1 cellular context compared by ENCODE assay signal in the genomic region with DNA sequence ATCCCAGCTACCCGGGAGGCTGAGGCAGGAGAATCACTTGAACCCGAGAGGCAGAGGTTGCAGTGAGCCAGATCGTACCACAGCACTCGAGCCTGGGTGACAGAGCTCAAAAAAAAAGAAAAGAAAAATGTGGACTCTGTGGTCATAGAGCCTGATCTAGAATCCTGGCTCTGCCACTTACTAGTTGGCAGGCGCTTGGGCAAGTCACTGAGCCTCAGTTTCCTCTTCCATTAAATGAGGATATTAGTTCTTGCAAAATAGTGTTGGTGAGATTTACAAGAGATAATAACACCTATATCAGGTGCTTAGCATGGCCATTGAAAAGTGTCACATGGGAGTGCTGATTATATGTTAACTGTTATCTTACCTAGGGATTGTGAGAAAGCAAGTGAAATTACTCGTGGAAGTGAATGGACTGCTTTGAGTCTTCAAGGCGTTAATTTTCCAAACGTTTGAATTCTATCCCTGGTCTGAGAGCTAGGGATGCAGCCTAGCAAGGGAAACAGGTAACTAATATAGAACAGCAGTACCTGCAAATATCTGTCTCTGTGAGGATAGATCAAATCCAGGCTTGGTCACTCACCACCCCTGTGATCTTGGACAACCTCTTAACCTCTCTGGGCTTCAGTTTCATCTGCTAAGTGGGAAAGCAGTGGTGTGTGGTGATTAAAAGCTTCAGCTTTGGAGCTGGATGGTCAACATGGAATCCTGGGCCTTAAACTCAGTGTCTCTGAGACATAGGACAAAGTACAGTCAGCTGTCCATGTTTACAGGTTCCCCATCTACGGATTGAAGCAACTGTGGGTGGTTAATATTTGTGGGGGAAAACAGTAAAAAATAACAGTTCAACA.
TF ChIP-seq lines count a peak whose summit lies in the region.

No MANE protein-coding gene starts in this region.

TF ChIP-seq in HepG2, 621 proteins besides CTCF, POLR2A, EP300 and RAD21 (continued from another document and continues in another):
- TF ChIP-seq, protein P1, sequence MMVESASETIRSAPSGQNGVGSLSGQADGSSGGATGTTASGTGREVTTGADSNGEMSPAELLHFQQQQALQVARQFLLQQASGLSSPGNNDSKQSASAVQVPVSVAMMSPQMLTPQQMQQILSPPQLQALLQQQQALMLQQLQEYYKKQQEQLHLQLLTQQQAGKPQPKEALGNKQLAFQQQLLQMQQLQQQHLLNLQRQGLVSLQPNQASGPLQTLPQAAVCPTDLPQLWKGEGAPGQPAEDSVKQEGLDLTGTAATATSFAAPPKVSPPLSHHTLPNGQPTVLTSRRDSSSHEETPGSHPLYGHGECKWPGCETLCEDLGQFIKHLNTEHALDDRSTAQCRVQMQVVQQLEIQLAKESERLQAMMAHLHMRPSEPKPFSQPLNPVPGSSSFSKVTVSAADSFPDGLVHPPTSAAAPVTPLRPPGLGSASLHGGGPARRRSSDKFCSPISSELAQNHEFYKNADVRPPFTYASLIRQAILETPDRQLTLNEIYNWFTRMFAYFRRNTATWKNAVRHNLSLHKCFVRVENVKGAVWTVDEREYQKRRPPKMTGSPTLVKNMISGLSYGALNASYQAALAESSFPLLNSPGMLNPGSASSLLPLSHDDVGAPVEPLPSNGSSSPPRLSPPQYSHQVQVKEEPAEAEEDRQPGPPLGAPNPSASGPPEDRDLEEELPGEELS (CRISPR knock-in tag; IDR thresholded peaks at IDR 0.05) = peak; percentile 62; the same call in 1 of the 2 replicates
- TF ChIP-seq SOX6 (IDR thresholded peaks at IDR 0.05) (no peak), SOX6 (CRISPR knock-in tag; IDR thresholded peaks at IDR 0.05) (0 out of 2 replicates have a peak, but pooled peaks have one; percentile 25), KDM3A (CRISPR knock-in tag; IDR thresholded peaks at IDR 0.05; ENCODE audit: low read depth) (peak; percentile 36; the same call in 1 of the 2 replicates), KAT8 (CRISPR knock-in tag; IDR thresholded peaks at IDR 0.05) (peak; percentile 52), ZNF446 (CRISPR knock-in tag; IDR thresholded peaks at IDR 0.05) (no peak), NR2F2 (IDR thresholded peaks at IDR 0.05; ENCODE audit: borderline replicate concordance, low read depth) (no peak), SMYD3 (CRISPR knock-in tag; IDR thresholded peaks at IDR 0.05) (no peak), ZNF136 (CRISPR knock-in tag; IDR thresholded peaks at IDR 0.05; ENCODE audit: low read depth) (no peak), ZBTB1 (CRISPR knock-in tag; IDR thresholded peaks at IDR 0.05; ENCODE audit: borderline replicate concordance) (no peak), ZNF7 (CRISPR knock-in tag; IDR thresholded peaks at IDR 0.05) (no peak), KDM2A (CRISPR knock-in tag; IDR thresholded peaks at IDR 0.05; ENCODE audit: borderline replicate concordance, low read depth) (no peak), SIN3A (IDR thresholded peaks at IDR 0.05; ENCODE audit: borderline replicate concordance, low read depth, low read length) (no peak), CHD4 (IDR thresholded peaks at IDR 0.05; ENCODE audit: borderline replicate concordance, low read length) (peak; percentile 93), FOXA1 (IDR thresholded peaks at IDR 0.05) (no peak), FOXA1 (CRISPR knock-in tag; IDR thresholded peaks at IDR 0.05) (peak; percentile 86), MEIS1 (CRISPR knock-in tag; IDR thresholded peaks at IDR 0.05; ENCODE audit: borderline replicate concordance) (no peak), PRPF4 (IDR thresholded peaks at IDR 0.05; ENCODE audit: low read depth, low read length, poor library complexity, severe bottlenecking) (no peak), ZNF224 (CRISPR knock-in tag; IDR thresholded peaks at IDR 0.05) (no peak), TAF15 (IDR thresholded peaks at IDR 0.05; ENCODE audit: low read depth, low read length, poor library complexity, severe bottlenecking) (no peak), KDM4B (CRISPR knock-in tag; IDR thresholded peaks at IDR 0.05) (peak; percentile 29; the same call in 1 of the 2 replicates), SYNCRIP (IDR thresholded peaks at IDR 0.05; ENCODE audit: insufficient read depth, low read depth, low read length) (no peak), FOXP1 (IDR thresholded peaks at IDR 0.05) (no peak), FOXP1 (CRISPR knock-in tag; IDR thresholded peaks at IDR 0.05) (peak; percentile 77), TARDBP (CRISPR knock-in tag; IDR thresholded peaks at IDR 0.05) (peak; percentile 1), ELF1 (CRISPR knock-in tag; IDR thresholded peaks at IDR 0.05) (no peak), ZNF260 (CRISPR knock-in tag; IDR thresholded peaks at IDR 0.05; ENCODE audit: borderline replicate concordance, low read depth) (no peak), SRF (IDR thresholded peaks at IDR 0.05; ENCODE audit: low read depth, low read length) (no peak), ZNF569 (CRISPR knock-in tag; IDR thresholded peaks at IDR 0.05; ENCODE audit: borderline replicate concordance) (no peak)
- TF ChIP-seq, protein P2, sequence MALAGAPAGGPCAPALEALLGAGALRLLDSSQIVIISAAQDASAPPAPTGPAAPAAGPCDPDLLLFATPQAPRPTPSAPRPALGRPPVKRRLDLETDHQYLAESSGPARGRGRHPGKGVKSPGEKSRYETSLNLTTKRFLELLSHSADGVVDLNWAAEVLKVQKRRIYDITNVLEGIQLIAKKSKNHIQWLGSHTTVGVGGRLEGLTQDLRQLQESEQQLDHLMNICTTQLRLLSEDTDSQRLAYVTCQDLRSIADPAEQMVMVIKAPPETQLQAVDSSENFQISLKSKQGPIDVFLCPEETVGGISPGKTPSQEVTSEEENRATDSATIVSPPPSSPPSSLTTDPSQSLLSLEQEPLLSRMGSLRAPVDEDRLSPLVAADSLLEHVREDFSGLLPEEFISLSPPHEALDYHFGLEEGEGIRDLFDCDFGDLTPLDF (CRISPR knock-in tag; IDR thresholded peaks at IDR 0.05) = no peak
- TF ChIP-seq, protein P3, sequence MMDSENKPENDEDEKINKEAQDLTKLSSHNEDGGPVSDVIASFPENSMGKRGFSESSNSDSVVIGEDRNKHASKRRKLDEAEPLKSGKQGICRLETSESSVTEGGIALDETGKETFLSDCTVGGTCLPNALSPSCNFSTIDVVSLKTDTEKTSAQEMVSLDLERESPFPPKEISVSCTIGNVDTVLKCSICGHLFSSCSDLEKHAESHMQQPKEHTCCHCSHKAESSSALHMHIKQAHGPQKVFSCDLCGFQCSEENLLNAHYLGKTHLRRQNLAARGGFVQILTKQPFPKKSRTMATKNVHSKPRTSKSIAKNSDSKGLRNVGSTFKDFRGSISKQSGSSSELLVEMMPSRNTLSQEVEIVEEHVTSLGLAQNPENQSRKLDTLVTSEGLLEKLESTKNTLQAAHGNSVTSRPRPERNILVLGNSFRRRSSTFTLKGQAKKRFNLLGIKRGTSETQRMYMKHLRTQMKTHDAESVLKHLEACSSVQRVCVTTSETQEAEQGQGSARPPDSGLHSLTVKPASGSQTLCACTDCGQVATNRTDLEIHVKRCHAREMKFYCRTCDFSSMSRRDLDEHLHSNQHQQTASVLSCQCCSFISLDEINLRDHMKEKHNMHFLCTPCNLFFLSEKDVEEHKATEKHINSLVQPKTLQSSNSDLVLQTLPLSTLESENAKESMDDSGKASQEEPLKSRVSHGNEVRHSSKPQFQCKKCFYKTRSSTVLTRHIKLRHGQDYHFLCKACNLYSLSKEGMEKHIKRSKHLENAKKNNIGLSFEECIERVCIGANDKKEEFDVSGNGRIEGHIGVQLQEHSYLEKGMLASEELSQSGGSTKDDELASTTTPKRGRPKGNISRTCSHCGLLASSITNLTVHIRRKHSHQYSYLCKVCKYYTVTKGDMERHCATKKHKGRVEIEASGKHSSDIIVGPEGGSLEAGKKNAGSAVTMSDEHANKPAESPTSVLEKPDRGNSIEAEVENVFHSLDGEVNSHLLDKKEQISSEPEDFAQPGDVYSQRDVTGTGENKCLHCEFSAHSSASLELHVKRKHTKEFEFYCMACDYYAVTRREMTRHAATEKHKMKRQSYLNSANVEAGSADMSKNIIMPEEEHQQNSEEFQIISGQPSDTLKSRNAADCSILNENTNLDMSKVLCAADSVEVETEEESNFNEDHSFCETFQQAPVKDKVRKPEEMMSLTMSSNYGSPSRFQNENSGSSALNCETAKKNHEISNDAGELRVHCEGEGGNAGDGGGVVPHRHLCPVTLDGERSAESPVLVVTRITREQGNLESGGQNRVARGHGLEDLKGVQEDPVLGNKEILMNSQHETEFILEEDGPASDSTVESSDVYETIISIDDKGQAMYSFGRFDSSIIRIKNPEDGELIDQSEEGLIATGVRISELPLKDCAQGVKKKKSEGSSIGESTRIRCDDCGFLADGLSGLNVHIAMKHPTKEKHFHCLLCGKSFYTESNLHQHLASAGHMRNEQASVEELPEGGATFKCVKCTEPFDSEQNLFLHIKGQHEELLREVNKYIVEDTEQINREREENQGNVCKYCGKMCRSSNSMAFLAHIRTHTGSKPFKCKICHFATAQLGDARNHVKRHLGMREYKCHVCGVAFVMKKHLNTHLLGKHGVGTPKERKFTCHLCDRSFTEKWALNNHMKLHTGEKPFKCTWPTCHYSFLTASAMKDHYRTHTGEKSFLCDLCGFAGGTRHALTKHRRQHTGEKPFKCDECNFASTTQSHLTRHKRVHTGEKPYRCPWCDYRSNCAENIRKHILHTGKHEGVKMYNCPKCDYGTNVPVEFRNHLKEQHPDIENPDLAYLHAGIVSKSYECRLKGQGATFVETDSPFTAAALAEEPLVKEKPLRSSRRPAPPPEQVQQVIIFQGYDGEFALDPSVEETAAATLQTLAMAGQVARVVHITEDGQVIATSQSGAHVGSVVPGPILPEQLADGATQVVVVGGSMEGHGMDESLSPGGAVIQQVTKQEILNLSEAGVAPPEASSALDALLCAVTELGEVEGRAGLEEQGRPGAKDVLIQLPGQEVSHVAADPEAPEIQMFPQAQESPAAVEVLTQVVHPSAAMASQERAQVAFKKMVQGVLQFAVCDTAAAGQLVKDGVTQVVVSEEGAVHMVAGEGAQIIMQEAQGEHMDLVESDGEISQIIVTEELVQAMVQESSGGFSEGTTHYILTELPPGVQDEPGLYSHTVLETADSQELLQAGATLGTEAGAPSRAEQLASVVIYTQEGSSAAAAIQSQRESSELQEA (CRISPR knock-in tag; IDR thresholded peaks at IDR 0.05; ENCODE audit: not compliant biosample characterization) = no peak
- TF ChIP-seq, protein P4, sequence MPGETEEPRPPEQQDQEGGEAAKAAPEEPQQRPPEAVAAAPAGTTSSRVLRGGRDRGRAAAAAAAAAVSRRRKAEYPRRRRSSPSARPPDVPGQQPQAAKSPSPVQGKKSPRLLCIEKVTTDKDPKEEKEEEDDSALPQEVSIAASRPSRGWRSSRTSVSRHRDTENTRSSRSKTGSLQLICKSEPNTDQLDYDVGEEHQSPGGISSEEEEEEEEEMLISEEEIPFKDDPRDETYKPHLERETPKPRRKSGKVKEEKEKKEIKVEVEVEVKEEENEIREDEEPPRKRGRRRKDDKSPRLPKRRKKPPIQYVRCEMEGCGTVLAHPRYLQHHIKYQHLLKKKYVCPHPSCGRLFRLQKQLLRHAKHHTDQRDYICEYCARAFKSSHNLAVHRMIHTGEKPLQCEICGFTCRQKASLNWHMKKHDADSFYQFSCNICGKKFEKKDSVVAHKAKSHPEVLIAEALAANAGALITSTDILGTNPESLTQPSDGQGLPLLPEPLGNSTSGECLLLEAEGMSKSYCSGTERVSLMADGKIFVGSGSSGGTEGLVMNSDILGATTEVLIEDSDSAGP (CRISPR knock-in tag; IDR thresholded peaks at IDR 0.05; ENCODE audit: borderline replicate concordance) = no peak
- TF ChIP-seq, protein P5, sequence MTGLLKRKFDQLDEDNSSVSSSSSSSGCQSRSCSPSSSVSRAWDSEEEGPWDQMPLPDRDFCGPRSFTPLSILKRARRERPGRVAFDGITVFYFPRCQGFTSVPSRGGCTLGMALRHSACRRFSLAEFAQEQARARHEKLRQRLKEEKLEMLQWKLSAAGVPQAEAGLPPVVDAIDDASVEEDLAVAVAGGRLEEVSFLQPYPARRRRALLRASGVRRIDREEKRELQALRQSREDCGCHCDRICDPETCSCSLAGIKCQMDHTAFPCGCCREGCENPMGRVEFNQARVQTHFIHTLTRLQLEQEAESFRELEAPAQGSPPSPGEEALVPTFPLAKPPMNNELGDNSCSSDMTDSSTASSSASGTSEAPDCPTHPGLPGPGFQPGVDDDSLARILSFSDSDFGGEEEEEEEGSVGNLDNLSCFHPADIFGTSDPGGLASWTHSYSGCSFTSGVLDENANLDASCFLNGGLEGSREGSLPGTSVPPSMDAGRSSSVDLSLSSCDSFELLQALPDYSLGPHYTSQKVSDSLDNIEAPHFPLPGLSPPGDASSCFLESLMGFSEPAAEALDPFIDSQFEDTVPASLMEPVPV (CRISPR knock-in tag; IDR thresholded peaks at IDR 0.05) = no peak
- TF ChIP-seq, protein P6, sequence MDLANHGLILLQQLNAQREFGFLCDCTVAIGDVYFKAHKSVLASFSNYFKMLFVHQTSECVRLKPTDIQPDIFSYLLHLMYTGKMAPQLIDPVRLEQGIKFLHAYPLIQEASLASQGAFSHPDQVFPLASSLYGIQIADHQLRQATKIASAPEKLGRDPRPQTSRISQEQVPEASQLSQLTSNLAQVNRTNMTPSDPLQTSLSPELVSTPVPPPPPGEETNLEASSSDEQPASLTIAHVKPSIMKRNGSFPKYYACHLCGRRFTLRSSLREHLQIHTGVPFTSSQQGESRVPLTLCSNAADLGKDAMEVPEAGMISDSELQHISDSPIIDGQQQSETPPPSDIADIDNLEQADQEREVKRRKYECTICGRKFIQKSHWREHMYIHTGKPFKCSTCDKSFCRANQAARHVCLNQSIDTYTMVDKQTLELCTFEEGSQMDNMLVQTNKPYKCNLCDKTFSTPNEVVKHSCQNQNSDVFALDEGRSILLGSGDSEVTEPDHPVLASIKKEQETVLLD (CRISPR knock-in tag; IDR thresholded peaks at IDR 0.05; ENCODE audit: low read depth) = no peak
- TF ChIP-seq, protein P7, sequence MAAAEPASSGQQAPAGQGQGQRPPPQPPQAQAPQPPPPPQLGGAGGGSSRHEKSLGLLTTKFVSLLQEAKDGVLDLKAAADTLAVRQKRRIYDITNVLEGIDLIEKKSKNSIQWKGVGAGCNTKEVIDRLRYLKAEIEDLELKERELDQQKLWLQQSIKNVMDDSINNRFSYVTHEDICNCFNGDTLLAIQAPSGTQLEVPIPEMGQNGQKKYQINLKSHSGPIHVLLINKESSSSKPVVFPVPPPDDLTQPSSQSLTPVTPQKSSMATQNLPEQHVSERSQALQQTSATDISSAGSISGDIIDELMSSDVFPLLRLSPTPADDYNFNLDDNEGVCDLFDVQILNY (CRISPR knock-in tag; conservative IDR thresholded peaks at IDR 0.05) = no peak
